8 cellular contexts compared by ENCODE assay signal in the genomic region with DNA sequence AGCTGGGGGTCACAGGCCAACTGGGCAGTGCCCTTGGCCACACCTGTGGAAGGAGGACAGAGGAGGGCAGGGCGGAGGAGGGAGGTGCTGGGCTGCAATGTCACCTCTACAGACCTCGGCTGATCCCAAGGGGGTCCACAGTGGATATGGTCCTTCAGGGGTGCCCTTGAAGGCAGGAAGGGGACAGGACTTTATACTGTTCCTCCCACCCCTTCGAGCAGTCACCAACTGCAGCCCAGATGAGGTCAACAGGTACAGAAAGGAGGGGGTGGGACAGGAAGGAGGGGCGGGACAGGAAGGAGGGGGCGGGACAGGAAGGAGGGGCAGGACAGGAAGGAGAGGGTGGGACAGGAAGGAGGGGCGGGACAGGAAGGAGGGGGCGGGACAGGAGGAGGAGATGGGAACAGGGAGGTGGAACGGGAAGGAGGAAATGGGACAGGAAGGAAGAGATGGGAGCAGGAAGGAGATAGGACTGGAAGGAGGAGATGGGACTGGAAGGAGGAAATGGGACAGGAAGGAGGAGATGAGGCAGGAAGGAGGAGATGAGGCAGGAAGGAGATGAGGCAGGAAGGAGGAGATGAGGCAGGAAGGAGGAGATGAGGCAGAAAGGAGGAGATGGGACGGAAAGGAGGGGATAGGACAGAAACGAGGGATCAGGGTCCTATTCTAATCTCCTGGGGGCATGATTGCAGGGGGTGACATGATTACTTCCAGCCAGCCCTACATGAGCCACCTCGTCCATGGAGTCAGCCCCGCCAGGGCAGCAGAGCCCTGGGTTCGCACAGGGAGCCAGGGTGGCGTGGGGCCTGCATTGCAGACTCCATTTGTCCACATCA. TPM values are rescaled to one million over a fixed set of nuclear protein-coding genes. Genes with fewer than 3 reads are reported as not detected.
DNase-seq lines count a peak whose midpoint lies in the region; ATAC-seq and TF ChIP-seq lines count a peak whose summit lies in the region.

No MANE protein-coding gene starts in this region.

- H4K8ac ChIP-seq in trophoblast cell (ENCODE audit: low read depth, low read length) = peak overlapping the region; percentile 73

- no peak overlapping the region for H3K18ac ChIP-seq in trophoblast cell (ENCODE audit: low read length)

- in situ Hi-C loops in HAP-1 (cut with MboI; ENCODE audit: low sequenced_read_pairs) = no loop called here

- H3K36me3 ChIP-seq in BE2C (no peaks in the 10 kb centered on the region), HAP-1 (replicated peaks) (no peaks in the 10 kb centered on the region), trophoblast cell (ENCODE audit: control insufficient read depth in 1 of 2, insufficient read depth in 2 of 2, low read length in 2 of 2) (no peaks in the 10 kb centered on the region), vagina (no peaks in the 10 kb centered on the region)

- peak overlapping the region; percentile 5 for H4K91ac ChIP-seq in trophoblast cell (ENCODE audit: low read depth, low read length)

- no peak overlapping the region for H2BK120ac ChIP-seq in trophoblast cell (ENCODE audit: insufficient read depth, low read length, poor library complexity)

- H3K4me1 ChIP-seq in BE2C (peaks cover 3% of the 10 kb centered on the region), HAP-1 (peaks cover 22% of the 10 kb centered on the region), trophoblast cell (ENCODE audit: control insufficient read depth in 1 of 2, insufficient read depth in 2 of 2, low read length in 2 of 2) (peaks cover 0 to 2% of the 10 kb centered on the region in 2 experiments), vagina (no peaks in the 10 kb centered on the region)

- H3K79me2 ChIP-seq in trophoblast cell (ENCODE audit: control insufficient read depth, insufficient read depth, low read length, poor library complexity) = no peaks in the 10 kb centered on the region

- intact Hi-C loops in vagina (cut with DNase I) = no loop called here

- H3K9me3 ChIP-seq in BE2C = no peaks in the 10 kb centered on the region
- no peaks in the 10 kb centered on the region for H3K9me3 ChIP-seq in HAP-1
- peaks cover 9% of the 10 kb centered on the region for H3K9me3 ChIP-seq in trophoblast cell (ENCODE audit: insufficient read depth, low read depth, low read length)
- no peaks in the 10 kb centered on the region for H3K9me3 ChIP-seq in vagina

- H3K79me1 ChIP-seq in trophoblast cell (ENCODE audit: low read length) = no peaks in the 10 kb centered on the region

- no peak overlapping the region for H3K4ac ChIP-seq in trophoblast cell (ENCODE audit: low read depth, low read length)

- H2AK5ac ChIP-seq in trophoblast cell (ENCODE audit: low read length) = no peak overlapping the region

- H3K4me3 ChIP-seq in BE2C (ENCODE audit: low read depth, low read length) = no peak overlapping the region
- no peak overlapping the region for H3K4me3 ChIP-seq in HAP-1
- H3K4me3 ChIP-seq in trophoblast cell (ENCODE audit: low read depth, low read length) = no peak overlapping the region
- no peak overlapping the region for H3K4me3 ChIP-seq in vagina

- H3K9me3 Mint-ChIP-seq in activated naive CD8-positive, alpha-beta T cell treated with anti-CD3 and anti-CD28 coated beads, Interleukin-2, amount 10 ng/mL, durations not matched to agents 7 days and 5 days = no peaks in the 10 kb centered on the region

- H3K23ac ChIP-seq in trophoblast cell (ENCODE audit: low read length) = no peak overlapping the region

- no peak overlapping the region for H2BK5ac ChIP-seq in trophoblast cell (ENCODE audit: low read depth, low read length, poor library complexity)

- H4K12ac ChIP-seq in trophoblast cell (ENCODE audit: low read depth, low read length) = no peak overlapping the region

- H3K36me3 Mint-ChIP-seq in activated naive CD8-positive, alpha-beta T cell treated with anti-CD3 and anti-CD28 coated beads, Interleukin-2, amount 10 ng/mL, durations not matched to agents 7 days and 5 days = no peaks in the 10 kb centered on the region

- WGBS in trophoblast cell (ENCODE audit: extremely low coverage, insufficient coverage, insufficient read length) = no CpG with 5 or more reads among the region's 14 CpGs

- no peak overlapping the region for H3K4me2 ChIP-seq in trophoblast cell (ENCODE audit: low read length)

- H3K27ac ChIP-seq in trophoblast cell (ENCODE audit: low read depth, low read length) (no peak overlapping the region), vagina (no peak overlapping the region)

- no peak for TF ChIP-seq CTCF in BE2C (IDR thresholded peaks at IDR 0.05; ENCODE audit: low read depth, low read length)
- no peak for TF ChIP-seq CTCF in vagina (IDR thresholded peaks at IDR 0.05)

- H3K4me3 Mint-ChIP-seq in activated naive CD8-positive, alpha-beta T cell treated with anti-CD3 and anti-CD28 coated beads, Interleukin-2, amount 10 ng/mL, durations not matched to agents 7 days and 5 days = peak overlapping the region; percentile 82

- H3K27ac Mint-ChIP-seq in activated naive CD8-positive, alpha-beta T cell treated with anti-CD3 and anti-CD28 coated beads, Interleukin-2, amount 10 ng/mL, durations not matched to agents 7 days and 5 days = peak overlapping the region; percentile 96

- peak; percentile 72 for DNase-seq in BE2C
- DNase-seq in HAP-1 (ENCODE audit: low spot score in 2 of 2) = peak; percentile 42 to 83
- peak; percentile 26 for DNase-seq in SKM-1 (lab: John Stamatoyannopoulos, UW; ENCODE audit: unreplicated experiment)
- peak; percentile 66 for DNase-seq in activated naive CD8-positive, alpha-beta T cell treated with anti-CD3 and anti-CD28 coated beads, Interleukin-2, amount 10 ng/mL, durations not matched to agents 7 days and 5 days
- DNase-seq in trophoblast cell = no peak
- no peak for DNase-seq in midbrain (lab: John Stamatoyannopoulos, UW)
- no peak for DNase-seq in vagina (ENCODE audit: extremely low spot score in 2 of 2)
- DNase-seq in mesenteric fat pad (ENCODE audit: low spot score) = no peak

- peaks cover 25% of the 10 kb centered on the region for H3K4me1 Mint-ChIP-seq in activated naive CD8-positive, alpha-beta T cell treated with anti-CD3 and anti-CD28 coated beads, Interleukin-2, amount 10 ng/mL, durations not matched to agents 7 days and 5 days

- ATAC-seq in activated naive CD8-positive, alpha-beta T cell treated with anti-CD3 and anti-CD28 coated beads, Interleukin-2, amount 10 ng/mL, durations not matched to agents 7 days and 5 days (ENCODE audit: low read depth) = peak; percentile 94

- no peaks in the 10 kb centered on the region for H3K27me3 Mint-ChIP-seq in activated naive CD8-positive, alpha-beta T cell treated with anti-CD3 and anti-CD28 coated beads, Interleukin-2, amount 10 ng/mL, durations not matched to agents 7 days and 5 days

- no peak for TF ChIP-seq POLR2A in vagina (IDR thresholded peaks at IDR 0.05)

- no peak overlapping the region for H3K14ac ChIP-seq in trophoblast cell (ENCODE audit: low read length)

- no peak overlapping the region for H3K9ac ChIP-seq in trophoblast cell (ENCODE audit: low read length)

- POLR2A ChIA-PET in activated naive CD8-positive, alpha-beta T cell treated with anti-CD3 and anti-CD28 coated beads, Interleukin-2, amount 10 ng/mL, durations not matched to agents 7 days and 5 days (lab: Charles Lee) = interaction anchor here (0.9 kb wide), 1 partner anchor 36 kb away, joined by 4 read pairs; no protein-coding TSS in a partner anchor

- peak overlapping the region; percentile 8 for H2AFZ ChIP-seq in trophoblast cell (ENCODE audit: insufficient read depth, low read length, poor library complexity)

- H3K27me3 ChIP-seq in BE2C = no peaks in the 10 kb centered on the region
- H3K27me3 ChIP-seq in HAP-1 (ENCODE audit: low read depth) = no peaks in the 10 kb centered on the region
- no peaks in the 10 kb centered on the region for H3K27me3 ChIP-seq in trophoblast cell (ENCODE audit: insufficient read depth, low read length)
- H3K27me3 ChIP-seq in vagina = no peaks in the 10 kb centered on the region

- no peak overlapping the region for H2BK12ac ChIP-seq in trophoblast cell (ENCODE audit: low read length)

RNA-seq across cellular contexts. Expression of a gene that starts 19.4 kb away (rescaled TPM):
- polyA plus RNA-seq in BE2C (2012; ENCODE audit: insufficient read depth, insufficient read length, low read depth) = 28.1 TPM
- total RNA-seq in activated naive CD8-positive, alpha-beta T cell treated with anti-CD3 and anti-CD28 coated beads, Interleukin-2, amount 10 ng/mL, durations not matched to agents 7 days and 5 days = 10 to 100 TPM; 17.9 to 18.9 TPM
- polyA plus RNA-seq in trophoblast cell (2013) = 13.3 and 13.7 TPM in 2 replicates
- 10.6 TPM for total RNA-seq in vagina
- 7.2 TPM for total RNA-seq in mesenteric fat pad

RNA-seq across cellular contexts. Expression of a gene that starts 27.7 kb away (rescaled TPM):
- 138 TPM for polyA plus RNA-seq in BE2C (2012; ENCODE audit: insufficient read depth, insufficient read length, low read depth)
- total RNA-seq in activated naive CD8-positive, alpha-beta T cell treated with anti-CD3 and anti-CD28 coated beads, Interleukin-2, amount 10 ng/mL, durations not matched to agents 7 days and 5 days = 10 to 100 TPM; 80.8 to 81.1 TPM
- 31.8 and 32.7 TPM in 2 replicates for polyA plus RNA-seq in trophoblast cell (2013)
- 43.7 TPM for total RNA-seq in vagina
- 47.3 TPM for total RNA-seq in mesenteric fat pad

RNA-seq across cellular contexts. Expression of a gene that starts 39.9 kb away (rescaled TPM):
- polyA plus RNA-seq in BE2C (2012; ENCODE audit: insufficient read depth, insufficient read length, low read depth) = 5.9 TPM
- total RNA-seq in activated naive CD8-positive, alpha-beta T cell treated with anti-CD3 and anti-CD28 coated beads, Interleukin-2, amount 10 ng/mL, durations not matched to agents 7 days and 5 days = under 1 TPM; 0.42 to 0.82 TPM
- 243 and 264 TPM in 2 replicates for polyA plus RNA-seq in trophoblast cell (2013)
- 1.2 TPM for total RNA-seq in vagina
- total RNA-seq in mesenteric fat pad = 0.42 TPM

Comparison
In these comparisons a context has a peak if more than half of its experiments do, and no peak if none do; other contexts are left out.
1. DNase-seq: peak in BE2C (single experiment), HAP-1 (2 of 2), SKM-1 (single experiment) and activated naive CD8-positive, alpha-beta T cell treated with anti-CD3 and anti-CD28 coated beads, Interleukin-2, amount 10 ng/mL, durations not matched to agents 7 days and 5 days (single experiment); none in trophoblast cell (0 of 2), midbrain (single experiment), vagina (0 of 2) and mesenteric fat pad (single experiment).